In the genomic region with DNA sequence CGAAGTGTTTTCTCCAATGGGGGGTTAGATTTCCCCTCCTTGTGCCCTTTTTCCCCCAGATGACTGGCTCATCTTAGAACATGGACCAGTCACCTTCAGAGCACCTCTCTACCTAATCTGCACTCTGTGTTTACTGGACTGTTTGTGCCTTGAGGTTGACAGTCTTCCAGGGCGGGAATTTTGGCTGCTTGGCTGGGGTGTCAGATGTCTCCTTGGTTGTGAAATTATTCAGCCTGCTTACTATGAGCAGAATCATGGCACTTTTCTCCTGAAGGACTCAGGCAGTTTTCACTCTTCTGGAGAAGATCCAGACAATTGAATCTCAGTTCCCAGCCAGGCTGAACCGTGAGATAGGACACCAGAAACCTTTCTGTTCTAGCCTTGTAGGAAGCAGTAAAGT, we compare ENCODE assay signal across 16 cellular contexts.
DNase-seq lines count a peak whose midpoint lies in the region; ATAC-seq and TF ChIP-seq lines count a peak whose summit lies in the region.
"Had no signal": no experiment of that assay in that cellular context is flagged by ENCODE, and none has a peak within 500 bp of the region (broad histone marks: within the 10 kb centered on the region; RNA-seq: fewer than 3 reads in every experiment).

No MANE protein-coding gene starts in this region.

- no peak overlapping the region for H3K27ac Mint-ChIP-seq in natural killer cell treated with Interleukin-12 subunit alpha and Interleukin-12 subunit beta and Interleukin-15 and Interleukin-18, amount 100 ng/mL, for 72 hours
- H3K27ac Mint-ChIP-seq: activated CD8-positive, alpha-beta T cell treated with anti-CD3 and anti-CD28 coated beads, Interleukin-2, amount 10 ng/mL, durations not matched to agents 7 days and 5 days; B cell had no signal

- H3K36me3 ChIP-seq in testis (ENCODE audit: low read depth, missing control alignments) (no peaks in the 10 kb centered on the region), colonic mucosa (no peaks in the 10 kb centered on the region)
- H3K36me3 ChIP-seq: brain microvascular endothelial cell had no signal

- H3K27ac ChIP-seq in testis (no peak overlapping the region), colonic mucosa (no peak overlapping the region)
- H3K27ac ChIP-seq: brain microvascular endothelial cell, right lobe of liver had no signal

- H3K4me1 ChIP-seq in testis (no peaks in the 10 kb centered on the region), colonic mucosa (no peaks in the 10 kb centered on the region)
- H3K4me1 ChIP-seq: right lobe of liver had no signal

- WGBS in testis, 2 donors: 80 to 85% methylated on average over 3 of the region's 3 CpGs

- H3K9ac ChIP-seq in colonic mucosa (ENCODE audit: low read depth in 2 of 2, low read length in 2 of 2): no peak overlapping the region

- peaks cover 0 to 9% of the 10 kb centered on the region in 2 donors for H3K4me1 Mint-ChIP-seq in natural killer cell treated with Interleukin-12 subunit alpha and Interleukin-12 subunit beta and Interleukin-15 and Interleukin-18, amount 100 ng/mL, for 72 hours (ENCODE audit: low read depth in 2 of 2)
- H3K4me1 Mint-ChIP-seq: B cell had no signal

- no peak for TF ChIP-seq CTCF in LNCaP clone FGC (IDR thresholded peaks at IDR 0.05; ENCODE audit: control insufficient read depth, extremely low read depth, insufficient read depth)
- TF ChIP-seq CTCF in fibroblast of pulmonary artery (IDR thresholded peaks at IDR 0.05; ENCODE audit: low read length, missing control alignments): no peak
- TF ChIP-seq CTCF in testis (IDR thresholded peaks at IDR 0.05): no peak
- no peak for TF ChIP-seq CTCF in colonic mucosa (IDR thresholded peaks at IDR 0.05)

- H3K27me3 Mint-ChIP-seq in natural killer cell treated with Interleukin-12 subunit alpha and Interleukin-12 subunit beta and Interleukin-15 and Interleukin-18, amount 100 ng/mL, for 72 hours: no peaks in the 10 kb centered on the region
- H3K27me3 Mint-ChIP-seq: B cell had no signal

- no peak for ATAC-seq in left colon
- ATAC-seq in natural killer cell treated with Interleukin-12 subunit alpha and Interleukin-12 subunit beta and Interleukin-15 and Interleukin-18, amount 100 ng/mL, for 72 hours: no peak
- ATAC-seq: activated CD8-positive, alpha-beta T cell treated with anti-CD3 and anti-CD28 coated beads, Interleukin-2, amount 10 ng/mL, durations not matched to agents 7 days and 5 days; Panc1; right lobe of liver had no signal

- DNase-seq in LNCaP clone FGC (ENCODE audit: low read depth) (peak; percentile 63), fibroblast of pulmonary artery (ENCODE audit: low read depth) (peak; percentile 43), myocyte (ENCODE audit: low read depth) (peak; percentile 43), testis (peak; percentile 26), left colon (no peak), colonic mucosa (no peak), amygdala (lab: John Stamatoyannopoulos, UW) (no peak)
- no peak for DNase-seq in natural killer cell treated with Interleukin-12 subunit alpha and Interleukin-12 subunit beta and Interleukin-15 and Interleukin-18, amount 100 ng/mL, for 72 hours (ENCODE audit: low spot score)
- DNase-seq: activated CD8-positive, alpha-beta T cell treated with anti-CD3 and anti-CD28 coated beads, Interleukin-2, amount 10 ng/mL, durations not matched to agents 7 days and 5 days; brain microvascular endothelial cell; MG63; NCI-H187 treated with DMSO at 0.1 percent for 48 hours; right lobe of liver; stimulated activated CD4-positive, alpha-beta T cell treated with anti-CD3 and anti-CD28 coated beads, Interleukin-4, amount 100 ng/mL, for 4 hours had no signal

- no peak overlapping the region for H3K4me3 ChIP-seq in LNCaP clone FGC (ENCODE audit: low read depth, low read length)
- H3K4me3 ChIP-seq in fibroblast of pulmonary artery (replicated peaks; ENCODE audit: low read depth, low read length): no peak overlapping the region
- H3K4me3 ChIP-seq in testis: no peak overlapping the region
- H3K4me3 ChIP-seq in colonic mucosa: no peak overlapping the region
- H3K4me3 ChIP-seq: MG63, right lobe of liver had no signal

- H3K9me3 ChIP-seq in testis: no peaks in the 10 kb centered on the region
- no peaks in the 10 kb centered on the region for H3K9me3 ChIP-seq in colonic mucosa
- H3K9me3 ChIP-seq: MG63, right lobe of liver had no signal

- intact Hi-C loops in testis (cut with DNase I; ENCODE audit: low total_unique reads): no loop called here
- intact Hi-C loops in left colon (cut with DNase I, micrococcal nuclease): no loop called here
- intact Hi-C loops in colonic mucosa (cut with DNase I): no loop called here

- no peak for TF ChIP-seq POLR2A in testis (IDR thresholded peaks at IDR 0.05)

- H3K9me3 Mint-ChIP-seq in natural killer cell treated with Interleukin-12 subunit alpha and Interleukin-12 subunit beta and Interleukin-15 and Interleukin-18, amount 100 ng/mL, for 72 hours: no peaks in the 10 kb centered on the region

- no peaks in the 10 kb centered on the region for H3K27me3 ChIP-seq in testis
- H3K27me3 ChIP-seq in colonic mucosa: no peaks in the 10 kb centered on the region
- H3K27me3 ChIP-seq: brain microvascular endothelial cell, MG63, right lobe of liver had no signal

- no peaks in the 10 kb centered on the region for H3K36me3 Mint-ChIP-seq in natural killer cell treated with Interleukin-12 subunit alpha and Interleukin-12 subunit beta and Interleukin-15 and Interleukin-18, amount 100 ng/mL, for 72 hours

- no peak overlapping the region for H3K4me3 Mint-ChIP-seq in natural killer cell treated with Interleukin-12 subunit alpha and Interleukin-12 subunit beta and Interleukin-15 and Interleukin-18, amount 100 ng/mL, for 72 hours
- H3K4me3 Mint-ChIP-seq: activated CD8-positive, alpha-beta T cell treated with anti-CD3 and anti-CD28 coated beads, Interleukin-2, amount 10 ng/mL, durations not matched to agents 7 days and 5 days; B cell had no signal

Comparison
In these comparisons a context has a peak if more than half of its experiments do, and no peak if none do; other contexts are left out.
1. DNase-seq: peak in LNCaP clone FGC (single experiment), fibroblast of pulmonary artery (single experiment), myocyte (single experiment) and testis (single experiment); none in left colon (0 of 2), colonic mucosa (single experiment), amygdala (0 of 56) and natural killer cell treated with Interleukin-12 subunit alpha and Interleukin-12 subunit beta and Interleukin-15 and Interleukin-18, amount 100 ng/mL, for 72 hours (single experiment).